Comparison of ENCODE assay signal across 1 cellular context in the genomic region with DNA sequence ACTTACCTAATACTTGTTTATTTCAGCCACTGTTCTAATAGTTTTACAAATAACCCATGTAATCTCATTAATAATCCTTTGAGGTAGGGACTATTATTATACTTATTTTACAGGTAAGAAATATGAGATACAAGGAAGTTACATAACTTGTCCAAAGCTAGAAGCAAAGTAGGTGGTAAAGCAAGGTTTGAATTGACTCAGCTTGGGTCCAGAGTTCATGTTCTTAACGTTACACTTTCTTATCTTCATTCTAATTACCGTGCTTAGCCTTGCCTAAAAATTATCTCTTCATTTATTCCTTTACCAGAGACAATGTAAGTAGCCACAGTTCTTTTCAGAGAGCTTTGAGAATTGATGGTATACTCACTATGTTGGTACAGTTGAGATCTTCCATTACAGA.
A peak's percentile ranks its signal among the peaks of the same experiment; 100 is the strongest.
TF ChIP-seq lines count a peak whose summit lies in the region.

No MANE protein-coding gene starts in this region.

TF ChIP-seq in GM12878, 131 proteins besides CTCF, POLR2A, EP300 and RAD21 (continued from another document):
- TF ChIP-seq RB1 (IDR thresholded peaks at IDR 0.05; ENCODE audit: borderline replicate concordance): no peak
- TF ChIP-seq BMI1 (IDR thresholded peaks at IDR 0.05; ENCODE audit: borderline replicate concordance): 0 out of 2 replicates have a peak, but pooled peaks have one; percentile 18
- TF ChIP-seq BCL11A (IDR thresholded peaks at IDR 0.05; ENCODE audit: low read depth, low read length): no peak
